9 cellular contexts compared by ENCODE assay signal in the genomic region with DNA sequence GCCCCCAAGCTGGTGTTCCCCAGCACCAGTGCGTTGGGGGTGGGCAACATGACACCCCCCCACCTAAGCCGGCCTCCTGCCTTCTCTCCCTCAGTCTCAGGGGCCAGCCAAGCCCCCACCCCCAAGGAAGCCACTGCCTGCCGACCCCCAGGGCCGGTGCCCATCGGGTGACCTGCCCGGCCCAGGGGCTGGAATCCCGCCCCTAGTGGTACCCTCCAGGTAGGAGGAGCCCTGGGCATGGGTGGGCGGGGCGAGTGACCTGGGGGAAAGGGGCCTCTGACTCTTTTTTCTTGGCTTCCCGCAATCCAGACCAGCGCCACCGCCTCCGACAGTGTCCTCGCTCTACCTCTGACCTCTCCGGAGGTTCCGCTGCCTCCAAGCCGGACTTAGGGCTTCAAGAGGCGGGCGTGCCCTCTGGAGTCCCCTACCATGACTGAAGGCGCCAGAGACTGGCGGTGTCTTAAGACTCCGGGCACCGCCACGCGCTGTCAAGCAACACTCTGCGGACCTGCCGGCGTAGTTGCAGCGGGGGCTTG. TPM values are rescaled to one million over a fixed set of nuclear protein-coding genes. Genes with fewer than 3 reads are reported as not detected.
DNase-seq lines count a peak whose midpoint lies in the region; ATAC-seq, FAIRE-seq and TF ChIP-seq lines count a peak whose summit lies in the region.
"Had no signal": no experiment of that assay in that cellular context is flagged by ENCODE, and none has a peak within 500 bp of the region (broad histone marks: within the 10 kb centered on the region; RNA-seq: fewer than 3 reads in every experiment).

No MANE protein-coding gene starts in this region.

- H3K4me1 ChIP-seq in HepG2 (ENCODE audit: insufficient read depth, low read length), result peaks cover 32% of the 10 kb centered on the region
- H3K4me1 ChIP-seq in right lobe of liver, result peaks cover 0 to 27% (median 14%) of the 10 kb centered on the region in 4 donors

- H3K4me2 ChIP-seq in HepG2 (ENCODE audit: low read depth, low read length) (peak overlapping the region; percentile 100), SU-DHL-6 (ENCODE audit: low read depth, low read length, poor library complexity, severe bottlenecking) (peak overlapping the region; percentile 73)

- FAIRE-seq in HepG2 (lab: Jason Lieb, UNC), result no peak
- no peak for FAIRE-seq in GM19239 (lab: Jason Lieb, UNC)

- POLR2A ChIA-PET in HepG2 (lab: Yijun Ruan, JAX), result interaction anchor here (1.0 to 2.2 kb wide), 6 partner anchors 13 to 126 kb away, joined by 3 to 9 read pairs (median 4); a partner anchor contains a TSS

- 85% methylated on average over 20 of the region's 29 CpGs for WGBS in HepG2 (ENCODE audit: low lambda C conversion rate)
- WGBS in right lobe of liver (ENCODE audit: insufficient coverage, low coverage, low lambda C conversion rate, missing lambda C conversion rate), result 20% methylated on average over 7 of the region's 29 CpGs

- ATAC-seq in HepG2 (no peak), right lobe of liver (no peak)

- DNase-seq in HepG2 (ENCODE audit: low spot score) (no peak), right lobe of liver (no peak), type B pancreatic cell (ENCODE audit: extremely low spot score, unreplicated experiment) (no peak), GM19239 (ENCODE audit: insufficient read length, low spot score) (no peak), occipital lobe (lab: John Stamatoyannopoulos, UW) (no peak)
- DNase-seq in activated CD4-positive, CD25-positive, alpha-beta regulatory T cell treated with anti-CD3 and anti-CD28 coated beads, Interleukin-2, amount 50 U/mL, for 72 hours, result no peak

- TF ChIP-seq POLR2A in HepG2 (IDR thresholded peaks at IDR 0.05; ENCODE audit: insufficient read depth in 1 of 2, low read depth in 2 of 2, low read length in 2 of 2) (no peak), right lobe of liver (IDR thresholded peaks at IDR 0.05) (no peak)

- no peaks in the 10 kb centered on the region for H3K9me3 ChIP-seq in HepG2 (ENCODE audit: low read length)
- H3K9me3 ChIP-seq in right lobe of liver, result no peaks in the 10 kb centered on the region
- no peaks in the 10 kb centered on the region for H3K9me3 ChIP-seq in SU-DHL-6 (ENCODE audit: insufficient read depth, low read length)
- H3K9me3 ChIP-seq in iPS-18c (ENCODE audit: control insufficient read depth, insufficient read depth, low read length), result peaks cover 2% of the 10 kb centered on the region

- H3K4me3 ChIP-seq in HepG2 (replicated peaks in 1 of 3; ENCODE audit: insufficient read depth in 1 of 3, low read depth in 2 of 3, low read length in 3 of 3) (peak overlapping the region in 1 of 3 experiments; percentile 91; a peak in 1 of 6 replicates), right lobe of liver (no peak overlapping the region), SU-DHL-6 (ENCODE audit: insufficient read depth, low read length, poor library complexity, severe bottlenecking) (peak overlapping the region; percentile 94), iPS-18c (ENCODE audit: insufficient read depth, low read depth, low read length) (peak overlapping the region; percentile 90)

- H3K79me2 ChIP-seq in HepG2 (ENCODE audit: insufficient read depth, low read length) (peaks cover 9% of the 10 kb centered on the region), SU-DHL-6 (ENCODE audit: insufficient read depth, low read length) (no peaks in the 10 kb centered on the region)

- H3K9me3 Mint-ChIP-seq in type B pancreatic cell, result no peaks in the 10 kb centered on the region

- TF ChIP-seq EP300 in HepG2 (IDR thresholded peaks at IDR 0.05; ENCODE audit: low read depth in 2 of 2, low read length in 2 of 2) (no peak), HepG2 (CRISPR knock-in tag; IDR thresholded peaks at IDR 0.05; ENCODE audit: borderline replicate concordance) (no peak)

- H4K20me1 ChIP-seq in HepG2 (ENCODE audit: insufficient read depth, low read length), result no peaks in the 10 kb centered on the region
- H4K20me1 ChIP-seq in SU-DHL-6 (ENCODE audit: low read depth, low read length), result no peaks in the 10 kb centered on the region

- H3K36me3 Mint-ChIP-seq in type B pancreatic cell, result no peaks in the 10 kb centered on the region

- H3K36me3 ChIP-seq in HepG2 (replicated peaks in 1 of 2; ENCODE audit: control insufficient read depth in 1 of 2, insufficient read depth in 2 of 2, low read length in 2 of 2) (peaks cover 7 to 9% of the 10 kb centered on the region in 2 experiments; a peak in 4 of 5 replicates), right lobe of liver (peaks cover 0 to 12% (median 0%) of the 10 kb centered on the region in 4 donors), SU-DHL-6 (ENCODE audit: low read length) (no peaks in the 10 kb centered on the region)

- H3K4me1 Mint-ChIP-seq in type B pancreatic cell (ENCODE audit: unreplicated experiment), result peaks cover 16% of the 10 kb centered on the region

- no peak overlapping the region for H3K27ac ChIP-seq in HepG2 (ENCODE audit: extremely low read length, insufficient read depth, low read length)
- H3K27ac ChIP-seq in right lobe of liver, result no peak overlapping the region
- H3K27ac ChIP-seq in SU-DHL-6 (ENCODE audit: low read depth, low read length), result no peak overlapping the region

- no peak overlapping the region for H3K9ac ChIP-seq in HepG2 (ENCODE audit: insufficient read depth, low read depth, low read length)
- peak overlapping the region; percentile 79 for H3K9ac ChIP-seq in SU-DHL-6 (ENCODE audit: low read length)

- no peak for TF ChIP-seq RAD21 in HepG2 (CRISPR knock-in tag; IDR thresholded peaks at IDR 0.05)

- H2AFZ ChIP-seq in HepG2 (ENCODE audit: low read length) (no peak overlapping the region), SU-DHL-6 (ENCODE audit: low read depth, low read length, severe bottlenecking) (peak overlapping the region; percentile 92)

- peak overlapping the region; percentile 95 for H3K4me3 Mint-ChIP-seq in type B pancreatic cell

- CTCF ChIA-PET in HepG2 (lab: Yijun Ruan, JAX; ENCODE audit: low intra/inter-chr PET ratio, low total read pairs), result interaction anchor here (1.0 to 4.0 kb wide), 8 partner anchors 9 to 155 kb away, joined by 3 to 39 read pairs (median 6); a partner anchor contains a TSS

- intact Hi-C loops in HepG2 (cut with micrococcal nuclease; ENCODE audit: unreplicated experiment) (loop anchor here (1.0 to 5.0 kb wide), 3 partner anchors 22 to 87 kb away; a partner anchor contains a TSS), right lobe of liver (cut with DNase I) (no loop called here)

- H3K27me3 ChIP-seq in HepG2 (ENCODE audit: control insufficient read depth in 1 of 2, insufficient read depth in 2 of 2, low read length in 2 of 2), result no peaks in the 10 kb centered on the region
- no peaks in the 10 kb centered on the region for H3K27me3 ChIP-seq in right lobe of liver
- H3K27me3 ChIP-seq in SU-DHL-6 (ENCODE audit: low read length), result no peaks in the 10 kb centered on the region

- H3F3A ChIP-seq in SU-DHL-6 (ENCODE audit: insufficient read depth), result peaks cover 7% of the 10 kb centered on the region; the same call in 1 of the 2 replicates

- BruUV-seq in HepG2 (replicated peaks; lab: Mats Ljungman, UMichigan), result no TSS peak

- no peak for TF ChIP-seq CTCF in HepG2 (CRISPR knock-in tag; IDR thresholded peaks at IDR 0.05)
- no peak for TF ChIP-seq CTCF in right lobe of liver (IDR thresholded peaks at IDR 0.05)
- no peak for TF ChIP-seq CTCF in SU-DHL-6 (IDR thresholded peaks at IDR 0.05; ENCODE audit: insufficient read depth, low read length, poor library complexity, severe bottlenecking)
- TF ChIP-seq CTCF in type B pancreatic cell (conservative IDR thresholded peaks at IDR 0.05), result no peak

- H3K27me3 Mint-ChIP-seq in type B pancreatic cell, result peaks cover 3% of the 10 kb centered on the region

- no peak overlapping the region for H3K27ac Mint-ChIP-seq in type B pancreatic cell

- in situ Hi-C loops in HepG2 (cut with HindIII; ENCODE audit: extremely low pct_ligation_motif_present, low pct_unique_long_range_greater_than_20kb), result loop anchor here (5.0 kb wide), 1 partner anchor 80 kb away; a partner anchor contains a TSS

- no peaks in the 10 kb centered on the region for H3K9me2 ChIP-seq in SU-DHL-6 (replicated peaks; ENCODE audit: insufficient read depth, low read length)

RNA-seq across cellular contexts. Expression of a gene that starts 1.3 kb away (rescaled TPM):
- 9.3 and 17.2 TPM in 2 replicates for total RNA-seq in HepG2 (2016; rRNA removed; fragmentation: Illumina TruSeq; extraction: Trizol)
- 7.3 and 8.5 TPM in 2 replicates for total RNA-seq in HepG2 (2016; cell fraction: cytosol; rRNA removed; fragmentation: Illumina TruSeq; extraction: Trizol; ENCODE audit: low read depth)
- 11.0 and 17.1 TPM in 2 replicates for total RNA-seq in HepG2 (2016; cell fraction: insoluble cytoplasmic fraction; rRNA removed; fragmentation: Illumina TruSeq; extraction: Trizol)
- total RNA-seq in HepG2 (2016; cell fraction: membrane; rRNA removed; fragmentation: Illumina TruSeq; extraction: Trizol), result 8.8 and 11.0 TPM in 2 replicates
- total RNA-seq in HepG2 (2016; cell fraction: nucleus; rRNA removed; fragmentation: Illumina TruSeq; extraction: Trizol), result 11.6 and 14.7 TPM in 2 replicates
- 12.0 and 13.9 TPM in 2 replicates for polyA plus RNA-seq in HepG2 (2011; rRNA removed)
- polyA plus RNA-seq in HepG2 (2011; cell fraction: cytosol; rRNA removed), result 10.6 and 13.8 TPM in 2 replicates
- 8.4 and 8.6 TPM in 2 replicates for polyA plus RNA-seq in HepG2 (2011; cell fraction: nucleus; rRNA removed)
- polyA plus RNA-seq in HepG2 (2012), result 6.5 and 7.0 TPM in 2 replicates
- 3.8 and 4.4 TPM in 2 replicates for polyA plus RNA-seq in HepG2 (2016; cell fraction: cytosol; fragmentation: Illumina TruSeq; extraction: Trizol; ENCODE audit: low read depth)
- 9.8 and 11.5 TPM in 2 replicates for polyA plus RNA-seq in HepG2 (2016; cell fraction: insoluble cytoplasmic fraction; fragmentation: Illumina TruSeq; extraction: Trizol; ENCODE audit: low read depth)
- polyA plus RNA-seq in HepG2 (2016; cell fraction: membrane; fragmentation: Illumina TruSeq; extraction: Trizol; ENCODE audit: low read depth), result 5.1 and 5.2 TPM in 2 replicates
- 25.7 and 27.9 TPM in 2 replicates for polyA plus RNA-seq in HepG2 (2016; cell fraction: nucleus; fragmentation: Illumina TruSeq; extraction: Trizol; ENCODE audit: insufficient read depth, low read depth)
- 11.1 and 12.4 TPM in 2 replicates for polyA minus RNA-seq in HepG2 (2011; rRNA and poly(A)+ RNA removed; ENCODE audit: low replicate concordance)
- polyA minus RNA-seq in HepG2 (2011; cell fraction: cytosol; rRNA and poly(A)+ RNA removed), result 4.8 and 5.1 TPM in 2 replicates
- 2.4 and 3.6 TPM in 2 replicates for polyA minus RNA-seq in HepG2 (2011; cell fraction: nucleus; rRNA and poly(A)+ RNA removed)
- total RNA-seq in right lobe of liver, result 1 to 10 TPM; 2.3 to 6.4 (median 3.0) TPM
- total RNA-seq in type B pancreatic cell (ENCODE audit: low replicate concordance), result 21.2 and 22.1 TPM in 2 replicates
- 0.62 TPM for total RNA-seq in occipital lobe

RNA-seq across cellular contexts. Expression of a gene that starts 11.1 kb away (rescaled TPM):
- total RNA-seq in HepG2 (2016; rRNA removed; fragmentation: Illumina TruSeq; extraction: Trizol) (12.3 and 25.6 TPM in 2 replicates), right lobe of liver (10 to 100 TPM; 16.2 to 33.9 (median 26.4) TPM), type B pancreatic cell (ENCODE audit: low replicate concordance) (61.9 and 69.0 TPM in 2 replicates), occipital lobe (13.3 TPM)
- 9.4 and 10.0 TPM in 2 replicates for total RNA-seq in HepG2 (2016; cell fraction: cytosol; rRNA removed; fragmentation: Illumina TruSeq; extraction: Trizol; ENCODE audit: low read depth)
- 11.8 and 25.5 TPM in 2 replicates for total RNA-seq in HepG2 (2016; cell fraction: insoluble cytoplasmic fraction; rRNA removed; fragmentation: Illumina TruSeq; extraction: Trizol)
- total RNA-seq in HepG2 (2016; cell fraction: membrane; rRNA removed; fragmentation: Illumina TruSeq; extraction: Trizol), result 12.6 and 15.4 TPM in 2 replicates
- 22.9 and 27.4 TPM in 2 replicates for total RNA-seq in HepG2 (2016; cell fraction: nucleus; rRNA removed; fragmentation: Illumina TruSeq; extraction: Trizol)
- 17.9 and 24.0 TPM in 2 replicates for polyA plus RNA-seq in HepG2 (2011; rRNA removed)
- polyA plus RNA-seq in HepG2 (2011; cell fraction: cytosol; rRNA removed), result 12.5 and 21.6 TPM in 2 replicates
- 100 and 115 TPM in 2 replicates for polyA plus RNA-seq in HepG2 (2011; cell fraction: nucleus; rRNA removed)
- polyA plus RNA-seq in HepG2 (2012), result 14.8 and 20.2 TPM in 2 replicates
- 8.0 and 8.2 TPM in 2 replicates for polyA plus RNA-seq in HepG2 (2016; cell fraction: cytosol; fragmentation: Illumina TruSeq; extraction: Trizol; ENCODE audit: low read depth)
- polyA plus RNA-seq in HepG2 (2016; cell fraction: insoluble cytoplasmic fraction; fragmentation: Illumina TruSeq; extraction: Trizol; ENCODE audit: low read depth), result 10.2 and 14.0 TPM in 2 replicates
- polyA plus RNA-seq in HepG2 (2016; cell fraction: membrane; fragmentation: Illumina TruSeq; extraction: Trizol; ENCODE audit: low read depth), result 11.2 and 16.1 TPM in 2 replicates
- 65.2 and 66.0 TPM in 2 replicates for polyA plus RNA-seq in HepG2 (2016; cell fraction: nucleus; fragmentation: Illumina TruSeq; extraction: Trizol; ENCODE audit: insufficient read depth, low read depth)
- polyA minus RNA-seq in HepG2 (2011; rRNA and poly(A)+ RNA removed; ENCODE audit: low replicate concordance), result 69.0 and 416 TPM in 2 replicates
- polyA minus RNA-seq in HepG2 (2011; cell fraction: cytosol; rRNA and poly(A)+ RNA removed), result 13.6 and 23.7 TPM in 2 replicates
- polyA minus RNA-seq in HepG2 (2011; cell fraction: nucleus; rRNA and poly(A)+ RNA removed), result 19.4 and 22.5 TPM in 2 replicates

RNA-seq across cellular contexts. Expression of a gene that starts 16.4 kb away (rescaled TPM):
- total RNA-seq in HepG2 (2016; rRNA removed; fragmentation: Illumina TruSeq; extraction: Trizol) (1.0 and 1.6 TPM in 2 replicates), right lobe of liver (1 to 10 TPM in 4 of 6 experiments, under 1 TPM in 2; 0.26 to 4.0 (median 2.5) TPM), type B pancreatic cell (ENCODE audit: low replicate concordance) (3.4 and 4.7 TPM in 2 replicates), occipital lobe (7.6 TPM)
- total RNA-seq in HepG2 (2016; cell fraction: cytosol; rRNA removed; fragmentation: Illumina TruSeq; extraction: Trizol; ENCODE audit: low read depth), result 0.62 and 0.71 TPM in 2 replicates
- 1.1 and 1.4 TPM in 2 replicates for total RNA-seq in HepG2 (2016; cell fraction: insoluble cytoplasmic fraction; rRNA removed; fragmentation: Illumina TruSeq; extraction: Trizol)
- 1.1 TPM in 2 replicates for total RNA-seq in HepG2 (2016; cell fraction: membrane; rRNA removed; fragmentation: Illumina TruSeq; extraction: Trizol)
- total RNA-seq in HepG2 (2016; cell fraction: nucleus; rRNA removed; fragmentation: Illumina TruSeq; extraction: Trizol), result 0.22 and 0.34 TPM in 2 replicates
- 5.7 and 6.8 TPM in 2 replicates for polyA plus RNA-seq in HepG2 (2011; rRNA removed)
- polyA plus RNA-seq in HepG2 (2011; cell fraction: cytosol; rRNA removed), result 3.6 and 6.1 TPM in 2 replicates
- polyA plus RNA-seq in HepG2 (2011; cell fraction: nucleus; rRNA removed), result 6.0 and 6.7 TPM in 2 replicates
- 4.7 and 5.0 TPM in 2 replicates for polyA plus RNA-seq in HepG2 (2012)
- polyA plus RNA-seq in HepG2 (2016; cell fraction: cytosol; fragmentation: Illumina TruSeq; extraction: Trizol; ENCODE audit: low read depth), result 0.71 and 0.87 TPM in 2 replicates
- polyA plus RNA-seq in HepG2 (2016; cell fraction: insoluble cytoplasmic fraction; fragmentation: Illumina TruSeq; extraction: Trizol; ENCODE audit: low read depth), result 1.6 and 1.7 TPM in 2 replicates
- polyA plus RNA-seq in HepG2 (2016; cell fraction: membrane; fragmentation: Illumina TruSeq; extraction: Trizol; ENCODE audit: low read depth), result 0.94 and 1.0 TPM in 2 replicates
- polyA plus RNA-seq in HepG2 (2016; cell fraction: nucleus; fragmentation: Illumina TruSeq; extraction: Trizol; ENCODE audit: insufficient read depth, low read depth), result 1.4 and 2.1 TPM in 2 replicates
- 8.7 and 10.6 TPM in 2 replicates for polyA minus RNA-seq in HepG2 (2011; rRNA and poly(A)+ RNA removed; ENCODE audit: low replicate concordance)
- polyA minus RNA-seq in HepG2 (2011; cell fraction: cytosol; rRNA and poly(A)+ RNA removed), result 1.8 and 2.5 TPM in 2 replicates
- polyA minus RNA-seq in HepG2 (2011; cell fraction: nucleus; rRNA and poly(A)+ RNA removed), result 1.2 TPM in 1 of 2 replicates, not detected in the other

RNA-seq across cellular contexts. Expression of a gene that starts 28.6 kb away (rescaled TPM):
- not detected in 2 replicates for total RNA-seq in HepG2 (2016; rRNA removed; fragmentation: Illumina TruSeq; extraction: Trizol)
- total RNA-seq in HepG2 (2016; cell fraction: cytosol; rRNA removed; fragmentation: Illumina TruSeq; extraction: Trizol; ENCODE audit: low read depth), result not detected in 2 replicates
- not detected in 2 replicates for total RNA-seq in HepG2 (2016; cell fraction: insoluble cytoplasmic fraction; rRNA removed; fragmentation: Illumina TruSeq; extraction: Trizol)
- total RNA-seq in HepG2 (2016; cell fraction: membrane; rRNA removed; fragmentation: Illumina TruSeq; extraction: Trizol), result not detected in 2 replicates
- total RNA-seq in HepG2 (2016; cell fraction: nucleus; rRNA removed; fragmentation: Illumina TruSeq; extraction: Trizol), result not detected in 2 replicates
- polyA plus RNA-seq in HepG2 (2011; rRNA removed), result 0.04 TPM in 1 of 2 replicates, not detected in the other
- polyA plus RNA-seq in HepG2 (2011; cell fraction: cytosol; rRNA removed), result not detected in 2 replicates
- 0.19 and 0.24 TPM in 2 replicates for polyA plus RNA-seq in HepG2 (2011; cell fraction: nucleus; rRNA removed)
- not detected in 2 replicates for polyA plus RNA-seq in HepG2 (2012)
- polyA plus RNA-seq in HepG2 (2016; cell fraction: cytosol; fragmentation: Illumina TruSeq; extraction: Trizol; ENCODE audit: low read depth), result not detected in 2 replicates
- not detected in 2 replicates for polyA plus RNA-seq in HepG2 (2016; cell fraction: insoluble cytoplasmic fraction; fragmentation: Illumina TruSeq; extraction: Trizol; ENCODE audit: low read depth)
- not detected in 2 replicates for polyA plus RNA-seq in HepG2 (2016; cell fraction: membrane; fragmentation: Illumina TruSeq; extraction: Trizol; ENCODE audit: low read depth)
- polyA plus RNA-seq in HepG2 (2016; cell fraction: nucleus; fragmentation: Illumina TruSeq; extraction: Trizol; ENCODE audit: insufficient read depth, low read depth), result not detected in 2 replicates
- not detected in 2 replicates for polyA minus RNA-seq in HepG2 (2011; rRNA and poly(A)+ RNA removed; ENCODE audit: low replicate concordance)
- not detected in 2 replicates for polyA minus RNA-seq in HepG2 (2011; cell fraction: cytosol; rRNA and poly(A)+ RNA removed)
- polyA minus RNA-seq in HepG2 (2011; cell fraction: nucleus; rRNA and poly(A)+ RNA removed), result not detected in 2 replicates
- total RNA-seq in right lobe of liver, result not detected
- total RNA-seq in type B pancreatic cell (ENCODE audit: low replicate concordance), result not detected in 2 replicates
- not detected for total RNA-seq in occipital lobe
- total RNA-seq: fibroblast of lung had no signal
- polyA plus RNA-seq: fibroblast of lung had no signal

RNA-seq across cellular contexts. Expression of a gene that starts 28.6 kb away (rescaled TPM):
- total RNA-seq in HepG2 (2016; rRNA removed; fragmentation: Illumina TruSeq; extraction: Trizol) (not detected in 2 replicates), right lobe of liver (1 to 10 TPM in 1 of 6 experiments, under 1 TPM in 4, not detected in 1; 0.72 to 1.4 (median 0.81) TPM), type B pancreatic cell (ENCODE audit: low replicate concordance) (1.6 and 2.4 TPM in 2 replicates), occipital lobe (0.16 TPM)
- total RNA-seq in HepG2 (2016; cell fraction: cytosol; rRNA removed; fragmentation: Illumina TruSeq; extraction: Trizol; ENCODE audit: low read depth), result not detected in 2 replicates
- total RNA-seq in HepG2 (2016; cell fraction: insoluble cytoplasmic fraction; rRNA removed; fragmentation: Illumina TruSeq; extraction: Trizol), result not detected in 2 replicates
- not detected in 2 replicates for total RNA-seq in HepG2 (2016; cell fraction: membrane; rRNA removed; fragmentation: Illumina TruSeq; extraction: Trizol)
- not detected in 2 replicates for total RNA-seq in HepG2 (2016; cell fraction: nucleus; rRNA removed; fragmentation: Illumina TruSeq; extraction: Trizol)
- 0.74 and 0.80 TPM in 2 replicates for polyA plus RNA-seq in HepG2 (2011; rRNA removed)
- 0.17 and 0.19 TPM in 2 replicates for polyA plus RNA-seq in HepG2 (2011; cell fraction: cytosol; rRNA removed)
- polyA plus RNA-seq in HepG2 (2011; cell fraction: nucleus; rRNA removed), result 7.8 and 11.4 TPM in 2 replicates
- polyA plus RNA-seq in HepG2 (2012), result 0.35 and 1.6 TPM in 2 replicates
- polyA plus RNA-seq in HepG2 (2016; cell fraction: cytosol; fragmentation: Illumina TruSeq; extraction: Trizol; ENCODE audit: low read depth), result 0.29 TPM in 1 of 2 replicates, not detected in the other
- polyA plus RNA-seq in HepG2 (2016; cell fraction: insoluble cytoplasmic fraction; fragmentation: Illumina TruSeq; extraction: Trizol; ENCODE audit: low read depth), result not detected in 2 replicates
- not detected in 2 replicates for polyA plus RNA-seq in HepG2 (2016; cell fraction: membrane; fragmentation: Illumina TruSeq; extraction: Trizol; ENCODE audit: low read depth)
- 0.29 TPM in 1 of 2 replicates, not detected in the other for polyA plus RNA-seq in HepG2 (2016; cell fraction: nucleus; fragmentation: Illumina TruSeq; extraction: Trizol; ENCODE audit: insufficient read depth, low read depth)
- 0.08 and 2.6 TPM in 2 replicates for polyA minus RNA-seq in HepG2 (2011; rRNA and poly(A)+ RNA removed; ENCODE audit: low replicate concordance)
- polyA minus RNA-seq in HepG2 (2011; cell fraction: cytosol; rRNA and poly(A)+ RNA removed), result not detected in 2 replicates
- 0.37 TPM in 1 of 2 replicates, not detected in the other for polyA minus RNA-seq in HepG2 (2011; cell fraction: nucleus; rRNA and poly(A)+ RNA removed)

Comparison
In these comparisons a context has a peak if more than half of its experiments do, and no peak if none do; other contexts are left out.
1. H3K4me3 ChIP-seq: peak in SU-DHL-6 (single experiment) and iPS-18c (single experiment); none in right lobe of liver (0 of 3).